ENCODE assay signal across 18 cellular contexts in the genomic region with DNA sequence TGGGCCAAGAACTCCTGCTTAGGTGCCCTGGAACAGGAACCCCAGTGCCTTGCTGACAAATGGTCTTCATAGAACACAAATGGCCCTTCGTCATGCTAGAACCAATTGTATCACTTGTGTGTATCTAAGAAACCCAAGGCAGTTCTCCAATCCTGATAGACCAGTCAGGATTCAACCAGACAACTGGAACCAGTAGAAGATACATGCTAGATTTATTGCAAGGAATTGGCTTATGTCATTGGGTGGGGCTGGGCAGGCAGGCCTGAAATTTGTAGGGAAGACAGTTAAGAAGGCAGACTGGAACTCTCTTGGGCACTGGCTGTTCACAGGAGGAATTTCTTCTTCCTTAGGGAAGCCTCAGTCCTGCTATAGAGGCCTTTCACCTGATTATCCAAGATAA.
"Had no signal": no experiment of that assay in that cellular context is flagged by ENCODE, and none has a peak within 500 bp of the region (broad histone marks: within the 10 kb centered on the region; RNA-seq: fewer than 3 reads in every experiment).

No MANE protein-coding gene starts in this region.

- H3K79me2 ChIP-seq: hepatocyte had no signal

- FAIRE-seq: endometrium, kidney, small intestine had no signal

- H3K4me2 ChIP-seq: hepatocyte had no signal

- ATAC-seq: naive thymus-derived CD8-positive, alpha-beta T cell had no signal

- H3K9me3 ChIP-seq: esophagus squamous epithelium, ovary, right atrium auricular region, sigmoid colon, stomach had no signal

- H3K27ac ChIP-seq: epithelial cell of prostate, esophagus squamous epithelium, hepatocyte, ovary, right atrium auricular region, sigmoid colon, stomach had no signal

- H3K4me3 ChIP-seq: esophagus squamous epithelium, hepatocyte, ovary, right atrium auricular region, sigmoid colon, stomach had no signal

- DNase-seq: effector memory CD4-positive, alpha-beta T cell; esophagus squamous epithelium; foreskin melanocyte; head of caudate nucleus; kidney; naive thymus-derived CD8-positive, alpha-beta T cell; nucleus accumbens; ovary; sigmoid colon; small intestine; stimulated activated CD4-positive, alpha-beta T cell treated with anti-CD3 and anti-CD28 coated beads, Interleukin-12 subunit alpha, Interleukin-12 subunit beta, amount 100 ng/mL, for 4 hours; stimulated activated naive CD4-positive, alpha-beta T cell; stomach; trophoblast cell had no signal

- H2AFZ ChIP-seq: hepatocyte had no signal

- H3K4me1 ChIP-seq: right atrium auricular region, sigmoid colon, stomach had no signal

- H3K27me3 ChIP-seq: esophagus squamous epithelium, hepatocyte, ovary, right atrium auricular region, sigmoid colon, stomach had no signal

- H3K36me3 ChIP-seq: esophagus squamous epithelium, ovary, right atrium auricular region, sigmoid colon, stomach had no signal
